Comparison of ENCODE assay signal across 1 cellular context in the genomic region with DNA sequence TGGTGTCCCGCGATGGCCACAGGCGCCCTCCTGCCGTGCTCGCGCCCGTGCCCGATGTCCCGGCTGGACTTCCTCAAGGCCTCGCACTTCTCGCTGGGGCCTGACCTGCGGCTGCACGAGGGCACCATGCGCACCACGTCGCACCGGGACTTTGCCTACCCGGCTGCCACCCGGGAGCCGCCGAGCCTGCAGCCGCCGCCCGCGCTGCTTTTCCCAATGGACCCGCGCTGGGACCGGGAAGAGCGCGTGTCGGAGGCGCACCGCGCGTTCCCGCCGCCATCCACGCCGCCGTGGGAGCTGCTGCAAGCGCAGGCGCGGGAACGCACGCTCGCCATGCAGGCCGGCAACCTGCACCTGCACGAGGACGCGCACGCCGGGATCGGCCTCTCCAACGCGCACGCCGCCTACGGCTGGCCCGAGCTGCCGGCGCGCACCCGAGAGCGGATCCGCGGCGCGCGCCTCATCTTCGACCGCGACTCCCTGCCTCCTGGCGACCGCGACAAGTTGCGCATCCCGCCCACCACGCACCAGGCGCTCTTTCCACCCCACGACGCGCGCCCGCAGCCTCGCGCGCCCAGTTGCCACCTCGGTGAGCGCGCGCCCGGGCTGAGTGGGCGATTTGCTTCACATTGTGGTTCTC.
A peak's percentile ranks its signal among the peaks of the same experiment; 100 is the strongest.
TF ChIP-seq lines count a peak whose summit lies in the region.

No MANE protein-coding gene starts in this region.

TF ChIP-seq in HepG2, 621 proteins besides CTCF, POLR2A, EP300 and RAD21 (continued from another document and continues in another):
- TF ChIP-seq, protein P1, sequence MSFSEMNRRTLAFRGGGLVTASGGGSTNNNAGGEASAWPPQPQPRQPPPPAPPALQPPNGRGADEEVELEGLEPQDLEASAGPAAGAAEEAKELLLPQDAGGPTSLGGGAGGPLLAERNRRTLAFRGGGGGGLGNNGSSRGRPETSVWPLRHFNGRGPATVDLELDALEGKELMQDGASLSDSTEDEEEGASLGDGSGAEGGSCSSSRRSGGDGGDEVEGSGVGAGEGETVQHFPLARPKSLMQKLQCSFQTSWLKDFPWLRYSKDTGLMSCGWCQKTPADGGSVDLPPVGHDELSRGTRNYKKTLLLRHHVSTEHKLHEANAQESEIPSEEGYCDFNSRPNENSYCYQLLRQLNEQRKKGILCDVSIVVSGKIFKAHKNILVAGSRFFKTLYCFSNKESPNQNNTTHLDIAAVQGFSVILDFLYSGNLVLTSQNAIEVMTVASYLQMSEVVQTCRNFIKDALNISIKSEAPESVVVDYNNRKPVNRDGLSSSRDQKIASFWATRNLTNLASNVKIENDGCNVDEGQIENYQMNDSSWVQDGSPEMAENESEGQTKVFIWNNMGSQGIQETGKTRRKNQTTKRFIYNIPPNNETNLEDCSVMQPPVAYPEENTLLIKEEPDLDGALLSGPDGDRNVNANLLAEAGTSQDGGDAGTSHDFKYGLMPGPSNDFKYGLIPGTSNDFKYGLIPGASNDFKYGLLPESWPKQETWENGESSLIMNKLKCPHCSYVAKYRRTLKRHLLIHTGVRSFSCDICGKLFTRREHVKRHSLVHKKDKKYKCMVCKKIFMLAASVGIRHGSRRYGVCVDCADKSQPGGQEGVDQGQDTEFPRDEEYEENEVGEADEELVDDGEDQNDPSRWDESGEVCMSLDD (CRISPR knock-in tag; IDR thresholded peaks at IDR 0.05; ENCODE audit: borderline replicate concordance), result no peak
- TF ChIP-seq ZNF598 (CRISPR knock-in tag; IDR thresholded peaks at IDR 0.05; ENCODE audit: borderline replicate concordance) (no peak), CREB1 (IDR thresholded peaks at IDR 0.05) (no peak), CREB1 (CRISPR knock-in tag; IDR thresholded peaks at IDR 0.05) (no peak), SAP130 (CRISPR knock-in tag; IDR thresholded peaks at IDR 0.05; ENCODE audit: low read depth) (no peak; the same call in none of the 2 replicates), HDAC1 (CRISPR knock-in tag; IDR thresholded peaks at IDR 0.05) (peak; percentile 57; the same call in 1 of the 2 replicates), CREM (IDR thresholded peaks at IDR 0.05) (no peak), CREM (CRISPR knock-in tag; IDR thresholded peaks at IDR 0.05) (no peak), ZNF274 (CRISPR knock-in tag; IDR thresholded peaks at IDR 0.05) (peak; percentile 53), ZNF773 (CRISPR knock-in tag; IDR thresholded peaks at IDR 0.05; ENCODE audit: borderline replicate concordance) (0 out of 2 replicates have a peak, but pooled peaks have one; percentile 45), ATF7-NPFF (CRISPR knock-in tag; IDR thresholded peaks at IDR 0.05; ENCODE audit: low read depth) (peak; percentile 67; the same call in 1 of the 2 replicates), HOXA9 (CRISPR knock-in tag; IDR thresholded peaks at IDR 0.05; ENCODE audit: borderline replicate concordance) (peak; percentile 68), ZNF780A (CRISPR knock-in tag; IDR thresholded peaks at IDR 0.05) (peak; percentile 78; the same call in 1 of the 2 replicates), SRY (CRISPR knock-in tag; IDR thresholded peaks at IDR 0.05) (peak; percentile 47; the same call in 1 of the 2 replicates), ZNF496 (CRISPR knock-in tag; IDR thresholded peaks at IDR 0.05; ENCODE audit: insufficient replicate concordance) (no peak), PTBP1 (IDR thresholded peaks at IDR 0.05; ENCODE audit: low read depth, low read length, poor library complexity, severe bottlenecking) (no peak), ZNF672 (CRISPR knock-in tag; IDR thresholded peaks at IDR 0.05) (no peak), ZNF34 (CRISPR knock-in tag; IDR thresholded peaks at IDR 0.05; ENCODE audit: borderline replicate concordance) (0 out of 2 replicates have a peak, but pooled peaks have one; percentile 33), KDM5B (CRISPR knock-in tag; IDR thresholded peaks at IDR 0.05; ENCODE audit: borderline replicate concordance) (peak; percentile 87), ZFYVE20 (CRISPR knock-in tag; IDR thresholded peaks at IDR 0.05; ENCODE audit: borderline replicate concordance, low read depth) (no peak), ZNF879 (CRISPR knock-in tag; IDR thresholded peaks at IDR 0.05) (no peak), IRX3 (CRISPR knock-in tag; IDR thresholded peaks at IDR 0.05; ENCODE audit: borderline replicate concordance, low read depth) (peak; percentile 90), ZNF12 (CRISPR knock-in tag; IDR thresholded peaks at IDR 0.05) (no peak; the same call in 1 of the 2 replicates), ZNF530 (CRISPR knock-in tag; IDR thresholded peaks at IDR 0.05; ENCODE audit: low read depth) (no peak), MATR3 (CRISPR knock-in tag; IDR thresholded peaks at IDR 0.05) (no peak), ZSCAN21 (CRISPR knock-in tag; IDR thresholded peaks at IDR 0.05; ENCODE audit: borderline replicate concordance) (peak; percentile 53; the same call in 1 of the 2 replicates)
- TF ChIP-seq, protein P2, sequence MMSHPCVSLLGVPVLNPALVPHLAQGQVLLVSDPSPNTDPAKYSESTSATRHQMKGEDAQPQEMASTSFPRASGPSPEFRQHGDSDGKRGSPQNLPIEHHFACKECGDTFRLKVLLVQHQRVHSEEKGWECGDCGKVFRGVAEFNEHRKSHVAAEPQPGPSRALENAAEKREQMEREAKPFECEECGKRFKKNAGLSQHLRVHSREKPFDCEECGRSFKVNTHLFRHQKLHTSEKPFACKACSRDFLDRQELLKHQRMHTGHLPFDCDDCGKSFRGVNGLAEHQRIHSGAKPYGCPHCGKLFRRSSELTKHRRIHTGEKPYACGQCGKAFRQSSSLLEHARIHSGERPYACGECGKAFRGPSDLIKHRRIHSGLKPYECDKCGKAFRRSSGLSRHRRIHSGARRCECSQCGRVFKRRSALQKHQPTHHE (CRISPR knock-in tag; IDR thresholded peaks at IDR 0.05; ENCODE audit: borderline replicate concordance), result no peak; the same call in 1 of the 2 replicates
- TF ChIP-seq, protein P3, sequence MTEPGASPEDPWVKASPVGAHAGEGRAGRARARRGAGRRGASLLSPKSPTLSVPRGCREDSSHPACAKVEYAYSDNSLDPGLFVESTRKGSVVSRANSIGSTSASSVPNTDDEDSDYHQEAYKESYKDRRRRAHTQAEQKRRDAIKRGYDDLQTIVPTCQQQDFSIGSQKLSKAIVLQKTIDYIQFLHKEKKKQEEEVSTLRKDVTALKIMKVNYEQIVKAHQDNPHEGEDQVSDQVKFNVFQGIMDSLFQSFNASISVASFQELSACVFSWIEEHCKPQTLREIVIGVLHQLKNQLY (CRISPR knock-in tag; IDR thresholded peaks at IDR 0.05), result 0 out of 2 replicates have a peak, but pooled peaks have one; percentile 16
- TF ChIP-seq, protein P4, sequence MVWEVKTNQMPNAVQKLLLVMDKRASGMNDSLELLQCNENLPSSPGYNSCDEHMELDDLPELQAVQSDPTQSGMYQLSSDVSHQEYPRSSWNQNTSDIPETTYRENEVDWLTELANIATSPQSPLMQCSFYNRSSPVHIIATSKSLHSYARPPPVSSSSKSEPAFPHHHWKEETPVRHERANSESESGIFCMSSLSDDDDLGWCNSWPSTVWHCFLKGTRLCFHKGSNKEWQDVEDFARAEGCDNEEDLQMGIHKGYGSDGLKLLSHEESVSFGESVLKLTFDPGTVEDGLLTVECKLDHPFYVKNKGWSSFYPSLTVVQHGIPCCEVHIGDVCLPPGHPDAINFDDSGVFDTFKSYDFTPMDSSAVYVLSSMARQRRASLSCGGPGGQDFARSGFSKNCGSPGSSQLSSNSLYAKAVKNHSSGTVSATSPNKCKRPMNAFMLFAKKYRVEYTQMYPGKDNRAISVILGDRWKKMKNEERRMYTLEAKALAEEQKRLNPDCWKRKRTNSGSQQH (CRISPR knock-in tag; IDR thresholded peaks at IDR 0.05; ENCODE audit: low read depth), result no peak
- TF ChIP-seq, protein P5, sequence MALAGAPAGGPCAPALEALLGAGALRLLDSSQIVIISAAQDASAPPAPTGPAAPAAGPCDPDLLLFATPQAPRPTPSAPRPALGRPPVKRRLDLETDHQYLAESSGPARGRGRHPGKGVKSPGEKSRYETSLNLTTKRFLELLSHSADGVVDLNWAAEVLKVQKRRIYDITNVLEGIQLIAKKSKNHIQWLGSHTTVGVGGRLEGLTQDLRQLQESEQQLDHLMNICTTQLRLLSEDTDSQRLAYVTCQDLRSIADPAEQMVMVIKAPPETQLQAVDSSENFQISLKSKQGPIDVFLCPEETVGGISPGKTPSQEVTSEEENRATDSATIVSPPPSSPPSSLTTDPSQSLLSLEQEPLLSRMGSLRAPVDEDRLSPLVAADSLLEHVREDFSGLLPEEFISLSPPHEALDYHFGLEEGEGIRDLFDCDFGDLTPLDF (CRISPR knock-in tag; IDR thresholded peaks at IDR 0.05), result no peak
- TF ChIP-seq, protein P6, sequence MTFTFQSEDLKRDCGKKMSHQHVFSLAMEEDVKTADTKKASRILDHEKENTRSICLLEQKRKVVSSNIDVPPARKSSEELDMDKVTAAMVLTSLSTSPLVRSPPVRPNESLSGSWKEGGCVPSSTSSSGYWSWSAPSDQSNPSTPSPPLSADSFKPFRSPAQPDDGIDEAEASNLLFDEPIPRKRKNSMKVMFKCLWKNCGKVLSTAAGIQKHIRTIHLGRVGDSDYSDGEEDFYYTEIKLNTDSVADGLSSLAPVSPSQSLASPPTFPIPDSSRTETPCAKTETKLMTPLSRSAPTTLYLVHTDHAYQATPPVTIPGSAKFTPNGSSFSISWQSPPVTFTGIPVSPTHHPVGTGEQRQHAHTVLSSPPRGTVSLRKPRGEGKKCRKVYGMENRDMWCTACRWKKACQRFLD (CRISPR knock-in tag; IDR thresholded peaks at IDR 0.05; ENCODE audit: borderline replicate concordance), result 0 out of 2 replicates have a peak, but pooled peaks have one; percentile 74
- TF ChIP-seq, protein P7, sequence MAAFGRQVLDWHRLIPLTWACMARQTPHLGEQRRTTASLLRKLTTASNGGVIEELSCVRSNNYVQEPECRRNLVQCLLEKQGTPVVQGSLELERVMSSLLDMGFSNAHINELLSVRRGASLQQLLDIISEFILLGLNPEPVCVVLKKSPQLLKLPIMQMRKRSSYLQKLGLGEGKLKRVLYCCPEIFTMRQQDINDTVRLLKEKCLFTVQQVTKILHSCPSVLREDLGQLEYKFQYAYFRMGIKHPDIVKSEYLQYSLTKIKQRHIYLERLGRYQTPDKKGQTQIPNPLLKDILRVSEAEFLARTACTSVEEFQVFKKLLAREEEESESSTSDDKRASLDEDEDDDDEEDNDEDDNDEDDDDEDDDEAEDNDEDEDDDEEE (CRISPR knock-in tag; IDR thresholded peaks at IDR 0.05), result peak; percentile 70; the same call in 1 of the 2 replicates
- TF ChIP-seq, protein P8, sequence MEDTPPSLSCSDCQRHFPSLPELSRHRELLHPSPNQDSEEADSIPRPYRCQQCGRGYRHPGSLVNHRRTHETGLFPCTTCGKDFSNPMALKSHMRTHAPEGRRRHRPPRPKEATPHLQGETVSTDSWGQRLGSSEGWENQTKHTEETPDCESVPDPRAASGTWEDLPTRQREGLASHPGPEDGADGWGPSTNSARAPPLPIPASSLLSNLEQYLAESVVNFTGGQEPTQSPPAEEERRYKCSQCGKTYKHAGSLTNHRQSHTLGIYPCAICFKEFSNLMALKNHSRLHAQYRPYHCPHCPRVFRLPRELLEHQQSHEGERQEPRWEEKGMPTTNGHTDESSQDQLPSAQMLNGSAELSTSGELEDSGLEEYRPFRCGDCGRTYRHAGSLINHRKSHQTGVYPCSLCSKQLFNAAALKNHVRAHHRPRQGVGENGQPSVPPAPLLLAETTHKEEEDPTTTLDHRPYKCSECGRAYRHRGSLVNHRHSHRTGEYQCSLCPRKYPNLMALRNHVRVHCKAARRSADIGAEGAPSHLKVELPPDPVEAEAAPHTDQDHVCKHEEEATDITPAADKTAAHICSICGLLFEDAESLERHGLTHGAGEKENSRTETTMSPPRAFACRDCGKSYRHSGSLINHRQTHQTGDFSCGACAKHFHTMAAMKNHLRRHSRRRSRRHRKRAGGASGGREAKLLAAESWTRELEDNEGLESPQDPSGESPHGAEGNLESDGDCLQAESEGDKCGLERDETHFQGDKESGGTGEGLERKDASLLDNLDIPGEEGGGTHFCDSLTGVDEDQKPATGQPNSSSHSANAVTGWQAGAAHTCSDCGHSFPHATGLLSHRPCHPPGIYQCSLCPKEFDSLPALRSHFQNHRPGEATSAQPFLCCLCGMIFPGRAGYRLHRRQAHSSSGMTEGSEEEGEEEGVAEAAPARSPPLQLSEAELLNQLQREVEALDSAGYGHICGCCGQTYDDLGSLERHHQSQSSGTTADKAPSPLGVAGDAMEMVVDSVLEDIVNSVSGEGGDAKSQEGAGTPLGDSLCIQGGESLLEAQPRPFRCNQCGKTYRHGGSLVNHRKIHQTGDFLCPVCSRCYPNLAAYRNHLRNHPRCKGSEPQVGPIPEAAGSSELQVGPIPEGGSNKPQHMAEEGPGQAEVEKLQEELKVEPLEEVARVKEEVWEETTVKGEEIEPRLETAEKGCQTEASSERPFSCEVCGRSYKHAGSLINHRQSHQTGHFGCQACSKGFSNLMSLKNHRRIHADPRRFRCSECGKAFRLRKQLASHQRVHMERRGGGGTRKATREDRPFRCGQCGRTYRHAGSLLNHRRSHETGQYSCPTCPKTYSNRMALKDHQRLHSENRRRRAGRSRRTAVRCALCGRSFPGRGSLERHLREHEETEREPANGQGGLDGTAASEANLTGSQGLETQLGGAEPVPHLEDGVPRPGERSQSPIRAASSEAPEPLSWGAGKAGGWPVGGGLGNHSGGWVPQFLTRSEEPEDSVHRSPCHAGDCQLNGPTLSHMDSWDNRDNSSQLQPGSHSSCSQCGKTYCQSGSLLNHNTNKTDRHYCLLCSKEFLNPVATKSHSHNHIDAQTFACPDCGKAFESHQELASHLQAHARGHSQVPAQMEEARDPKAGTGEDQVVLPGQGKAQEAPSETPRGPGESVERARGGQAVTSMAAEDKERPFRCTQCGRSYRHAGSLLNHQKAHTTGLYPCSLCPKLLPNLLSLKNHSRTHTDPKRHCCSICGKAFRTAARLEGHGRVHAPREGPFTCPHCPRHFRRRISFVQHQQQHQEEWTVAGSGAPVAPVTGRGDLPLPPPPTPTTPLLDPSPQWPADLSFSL (CRISPR knock-in tag; IDR thresholded peaks at IDR 0.05), result no peak
- TF ChIP-seq, protein P9, sequence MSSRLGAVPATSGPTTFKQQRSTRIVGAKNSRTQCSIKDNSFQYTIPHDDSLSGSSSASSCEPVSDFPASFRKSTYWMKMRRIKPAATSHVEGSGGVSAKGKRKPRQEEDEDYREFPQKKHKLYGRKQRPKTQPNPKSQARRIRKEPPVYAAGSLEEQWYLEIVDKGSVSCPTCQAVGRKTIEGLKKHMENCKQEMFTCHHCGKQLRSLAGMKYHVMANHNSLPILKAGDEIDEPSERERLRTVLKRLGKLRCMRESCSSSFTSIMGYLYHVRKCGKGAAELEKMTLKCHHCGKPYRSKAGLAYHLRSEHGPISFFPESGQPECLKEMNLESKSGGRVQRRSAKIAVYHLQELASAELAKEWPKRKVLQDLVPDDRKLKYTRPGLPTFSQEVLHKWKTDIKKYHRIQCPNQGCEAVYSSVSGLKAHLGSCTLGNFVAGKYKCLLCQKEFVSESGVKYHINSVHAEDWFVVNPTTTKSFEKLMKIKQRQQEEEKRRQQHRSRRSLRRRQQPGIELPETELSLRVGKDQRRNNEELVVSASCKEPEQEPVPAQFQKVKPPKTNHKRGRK (CRISPR knock-in tag; IDR thresholded peaks at IDR 0.05), result 0 out of 2 replicates have a peak, but pooled peaks have one; percentile 23
- TF ChIP-seq, protein P10, sequence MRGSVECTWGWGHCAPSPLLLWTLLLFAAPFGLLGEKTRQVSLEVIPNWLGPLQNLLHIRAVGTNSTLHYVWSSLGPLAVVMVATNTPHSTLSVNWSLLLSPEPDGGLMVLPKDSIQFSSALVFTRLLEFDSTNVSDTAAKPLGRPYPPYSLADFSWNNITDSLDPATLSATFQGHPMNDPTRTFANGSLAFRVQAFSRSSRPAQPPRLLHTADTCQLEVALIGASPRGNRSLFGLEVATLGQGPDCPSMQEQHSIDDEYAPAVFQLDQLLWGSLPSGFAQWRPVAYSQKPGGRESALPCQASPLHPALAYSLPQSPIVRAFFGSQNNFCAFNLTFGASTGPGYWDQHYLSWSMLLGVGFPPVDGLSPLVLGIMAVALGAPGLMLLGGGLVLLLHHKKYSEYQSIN (CRISPR knock-in tag; IDR thresholded peaks at IDR 0.05; ENCODE audit: borderline replicate concordance), result no peak
